Comparison of ENCODE assay signal across 1 cellular context in the genomic region with DNA sequence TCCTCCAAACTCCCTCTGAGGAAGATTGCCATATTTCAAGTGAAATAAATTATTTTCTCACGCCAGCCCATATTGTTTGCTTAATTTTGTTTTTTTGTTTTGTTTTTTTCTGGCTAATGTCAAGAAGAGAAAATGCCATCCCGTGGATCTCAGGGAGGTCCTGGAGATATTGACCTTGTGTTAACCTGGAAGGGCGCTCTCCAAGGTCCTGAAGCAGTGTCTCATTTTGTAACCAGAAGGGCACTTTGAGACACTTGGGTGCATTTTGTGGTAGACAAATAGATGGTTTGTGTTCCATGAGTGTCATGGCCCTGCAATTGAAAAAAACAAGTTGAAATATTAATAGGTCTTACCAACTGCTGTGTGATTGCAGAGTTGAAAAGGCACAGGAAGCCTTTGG.
TF ChIP-seq lines count a peak whose summit lies in the region.

No MANE protein-coding gene starts in this region.

TF ChIP-seq in HepG2, 621 proteins besides CTCF, POLR2A, EP300 and RAD21 (continued from another document):
- TF ChIP-seq, protein P1, sequence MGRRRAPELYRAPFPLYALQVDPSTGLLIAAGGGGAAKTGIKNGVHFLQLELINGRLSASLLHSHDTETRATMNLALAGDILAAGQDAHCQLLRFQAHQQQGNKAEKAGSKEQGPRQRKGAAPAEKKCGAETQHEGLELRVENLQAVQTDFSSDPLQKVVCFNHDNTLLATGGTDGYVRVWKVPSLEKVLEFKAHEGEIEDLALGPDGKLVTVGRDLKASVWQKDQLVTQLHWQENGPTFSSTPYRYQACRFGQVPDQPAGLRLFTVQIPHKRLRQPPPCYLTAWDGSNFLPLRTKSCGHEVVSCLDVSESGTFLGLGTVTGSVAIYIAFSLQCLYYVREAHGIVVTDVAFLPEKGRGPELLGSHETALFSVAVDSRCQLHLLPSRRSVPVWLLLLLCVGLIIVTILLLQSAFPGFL (CRISPR knock-in tag; IDR thresholded peaks at IDR 0.05) = no peak
- TF ChIP-seq ADNP (CRISPR knock-in tag; IDR thresholded peaks at IDR 0.05) = no peak
- no peak for TF ChIP-seq JUNB (CRISPR knock-in tag; IDR thresholded peaks at IDR 0.05; ENCODE audit: borderline replicate concordance)
- TF ChIP-seq ZBTB1 (CRISPR knock-in tag; IDR thresholded peaks at IDR 0.05; ENCODE audit: borderline replicate concordance) = no peak
- TF ChIP-seq SSRP1 (CRISPR knock-in tag; IDR thresholded peaks at IDR 0.05) = no peak
- no peak for TF ChIP-seq HDAC1 (CRISPR knock-in tag; IDR thresholded peaks at IDR 0.05)
- TF ChIP-seq, protein P2, sequence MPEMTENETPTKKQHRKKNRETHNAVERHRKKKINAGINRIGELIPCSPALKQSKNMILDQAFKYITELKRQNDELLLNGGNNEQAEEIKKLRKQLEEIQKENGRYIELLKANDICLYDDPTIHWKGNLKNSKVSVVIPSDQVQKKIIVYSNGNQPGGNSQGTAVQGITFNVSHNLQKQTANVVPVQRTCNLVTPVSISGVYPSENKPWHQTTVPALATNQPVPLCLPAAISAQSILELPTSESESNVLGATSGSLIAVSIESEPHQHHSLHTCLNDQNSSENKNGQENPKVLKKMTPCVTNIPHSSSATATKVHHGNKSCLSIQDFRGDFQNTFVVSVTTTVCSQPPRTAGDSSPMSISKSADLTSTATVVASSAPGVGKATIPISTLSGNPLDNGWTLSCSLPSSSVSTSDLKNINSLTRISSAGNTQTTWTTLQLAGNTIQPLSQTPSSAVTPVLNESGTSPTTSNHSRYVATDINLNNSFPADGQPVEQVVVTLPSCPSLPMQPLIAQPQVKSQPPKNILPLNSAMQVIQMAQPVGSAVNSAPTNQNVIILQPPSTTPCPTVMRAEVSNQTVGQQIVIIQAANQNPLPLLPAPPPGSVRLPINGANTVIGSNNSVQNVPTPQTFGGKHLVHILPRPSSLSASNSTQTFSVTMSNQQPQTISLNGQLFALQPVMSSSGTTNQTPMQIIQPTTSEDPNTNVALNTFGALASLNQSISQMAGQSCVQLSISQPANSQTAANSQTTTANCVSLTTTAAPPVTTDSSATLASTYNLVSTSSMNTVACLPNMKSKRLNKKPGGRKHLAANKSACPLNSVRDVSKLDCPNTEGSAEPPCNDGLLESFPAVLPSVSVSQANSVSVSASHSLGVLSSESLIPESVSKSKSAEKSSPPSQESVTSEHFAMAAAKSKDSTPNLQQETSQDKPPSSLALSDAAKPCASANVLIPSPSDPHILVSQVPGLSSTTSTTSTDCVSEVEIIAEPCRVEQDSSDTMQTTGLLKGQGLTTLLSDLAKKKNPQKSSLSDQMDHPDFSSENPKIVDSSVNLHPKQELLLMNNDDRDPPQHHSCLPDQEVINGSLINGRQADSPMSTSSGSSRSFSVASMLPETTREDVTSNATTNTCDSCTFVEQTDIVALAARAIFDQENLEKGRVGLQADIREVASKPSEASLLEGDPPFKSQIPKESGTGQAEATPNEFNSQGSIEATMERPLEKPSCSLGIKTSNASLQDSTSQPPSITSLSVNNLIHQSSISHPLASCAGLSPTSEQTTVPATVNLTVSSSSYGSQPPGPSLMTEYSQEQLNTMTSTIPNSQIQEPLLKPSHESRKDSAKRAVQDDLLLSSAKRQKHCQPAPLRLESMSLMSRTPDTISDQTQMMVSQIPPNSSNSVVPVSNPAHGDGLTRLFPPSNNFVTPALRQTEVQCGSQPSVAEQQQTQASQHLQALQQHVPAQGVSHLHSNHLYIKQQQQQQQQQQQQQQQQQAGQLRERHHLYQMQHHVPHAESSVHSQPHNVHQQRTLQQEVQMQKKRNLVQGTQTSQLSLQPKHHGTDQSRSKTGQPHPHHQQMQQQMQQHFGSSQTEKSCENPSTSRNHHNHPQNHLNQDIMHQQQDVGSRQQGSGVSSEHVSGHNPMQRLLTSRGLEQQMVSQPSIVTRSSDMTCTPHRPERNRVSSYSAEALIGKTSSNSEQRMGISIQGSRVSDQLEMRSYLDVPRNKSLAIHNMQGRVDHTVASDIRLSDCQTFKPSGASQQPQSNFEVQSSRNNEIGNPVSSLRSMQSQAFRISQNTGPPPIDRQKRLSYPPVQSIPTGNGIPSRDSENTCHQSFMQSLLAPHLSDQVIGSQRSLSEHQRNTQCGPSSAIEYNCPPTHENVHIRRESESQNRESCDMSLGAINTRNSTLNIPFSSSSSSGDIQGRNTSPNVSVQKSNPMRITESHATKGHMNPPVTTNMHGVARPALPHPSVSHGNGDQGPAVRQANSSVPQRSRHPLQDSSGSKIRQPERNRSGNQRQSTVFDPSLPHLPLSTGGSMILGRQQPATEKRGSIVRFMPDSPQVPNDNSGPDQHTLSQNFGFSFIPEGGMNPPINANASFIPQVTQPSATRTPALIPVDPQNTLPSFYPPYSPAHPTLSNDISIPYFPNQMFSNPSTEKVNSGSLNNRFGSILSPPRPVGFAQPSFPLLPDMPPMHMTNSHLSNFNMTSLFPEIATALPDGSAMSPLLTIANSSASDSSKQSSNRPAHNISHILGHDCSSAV (CRISPR knock-in tag; IDR thresholded peaks at IDR 0.05; ENCODE audit: borderline replicate concordance) = no peak
- no peak for TF ChIP-seq PTBP1 (IDR thresholded peaks at IDR 0.05; ENCODE audit: low read depth, low read length, poor library complexity, severe bottlenecking)
- TF ChIP-seq HNRNPUL1 (IDR thresholded peaks at IDR 0.05; ENCODE audit: low read depth, low read length) = no peak
- TF ChIP-seq, protein P3, sequence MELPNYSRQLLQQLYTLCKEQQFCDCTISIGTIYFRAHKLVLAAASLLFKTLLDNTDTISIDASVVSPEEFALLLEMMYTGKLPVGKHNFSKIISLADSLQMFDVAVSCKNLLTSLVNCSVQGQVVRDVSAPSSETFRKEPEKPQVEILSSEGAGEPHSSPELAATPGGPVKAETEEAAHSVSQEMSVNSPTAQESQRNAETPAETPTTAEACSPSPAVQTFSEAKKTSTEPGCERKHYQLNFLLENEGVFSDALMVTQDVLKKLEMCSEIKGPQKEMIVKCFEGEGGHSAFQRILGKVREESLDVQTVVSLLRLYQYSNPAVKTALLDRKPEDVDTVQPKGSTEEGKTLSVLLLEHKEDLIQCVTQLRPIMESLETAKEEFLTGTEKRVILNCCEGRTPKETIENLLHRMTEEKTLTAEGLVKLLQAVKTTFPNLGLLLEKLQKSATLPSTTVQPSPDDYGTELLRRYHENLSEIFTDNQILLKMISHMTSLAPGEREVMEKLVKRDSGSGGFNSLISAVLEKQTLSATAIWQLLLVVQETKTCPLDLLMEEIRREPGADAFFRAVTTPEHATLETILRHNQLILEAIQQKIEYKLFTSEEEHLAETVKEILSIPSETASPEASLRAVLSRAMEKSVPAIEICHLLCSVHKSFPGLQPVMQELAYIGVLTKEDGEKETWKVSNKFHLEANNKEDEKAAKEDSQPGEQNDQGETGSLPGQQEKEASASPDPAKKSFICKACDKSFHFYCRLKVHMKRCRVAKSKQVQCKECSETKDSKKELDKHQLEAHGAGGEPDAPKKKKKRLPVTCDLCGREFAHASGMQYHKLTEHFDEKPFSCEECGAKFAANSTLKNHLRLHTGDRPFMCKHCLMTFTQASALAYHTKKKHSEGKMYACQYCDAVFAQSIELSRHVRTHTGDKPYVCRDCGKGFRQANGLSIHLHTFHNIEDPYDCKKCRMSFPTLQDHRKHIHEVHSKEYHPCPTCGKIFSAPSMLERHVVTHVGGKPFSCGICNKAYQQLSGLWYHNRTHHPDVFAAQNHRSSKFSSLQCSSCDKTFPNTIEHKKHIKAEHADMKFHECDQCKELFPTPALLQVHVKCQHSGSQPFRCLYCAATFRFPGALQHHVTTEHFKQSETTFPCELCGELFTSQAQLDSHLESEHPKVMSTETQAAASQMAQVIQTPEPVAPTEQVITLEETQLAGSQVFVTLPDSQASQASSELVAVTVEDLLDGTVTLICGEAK (IDR thresholded peaks at IDR 0.05) = no peak
- TF ChIP-seq, protein P3 (CRISPR knock-in tag; IDR thresholded peaks at IDR 0.05) = no peak
